In genomic region chr15:99054892-99055291, GRCh38 we compare ENCODE assay signal across 2 cellular contexts.
TF ChIP-seq lines count a peak whose summit lies in the region.

No MANE protein-coding gene starts in this region.

TF ChIP-seq in HepG2, 621 proteins besides CTCF, POLR2A, EP300 and RAD21:
- 0 out of 2 replicates have a peak, but pooled peaks have one; percentile 12 for TF ChIP-seq CEBPB (IDR thresholded peaks at IDR 0.05; ENCODE audit: borderline replicate concordance, low read depth, low read length)
- TF ChIP-seq MXD4 (CRISPR knock-in tag; IDR thresholded peaks at IDR 0.05) = no peak
- peak; percentile 32; the same call in 1 of the 2 replicates for TF ChIP-seq ATF7 (IDR thresholded peaks at IDR 0.05)
- TF ChIP-seq ATF7 (CRISPR knock-in tag; IDR thresholded peaks at IDR 0.05) = no peak

TF ChIP-seq in K562, 482 proteins besides CTCF, POLR2A, EP300 and RAD21:
- TF ChIP-seq, protein P1, sequence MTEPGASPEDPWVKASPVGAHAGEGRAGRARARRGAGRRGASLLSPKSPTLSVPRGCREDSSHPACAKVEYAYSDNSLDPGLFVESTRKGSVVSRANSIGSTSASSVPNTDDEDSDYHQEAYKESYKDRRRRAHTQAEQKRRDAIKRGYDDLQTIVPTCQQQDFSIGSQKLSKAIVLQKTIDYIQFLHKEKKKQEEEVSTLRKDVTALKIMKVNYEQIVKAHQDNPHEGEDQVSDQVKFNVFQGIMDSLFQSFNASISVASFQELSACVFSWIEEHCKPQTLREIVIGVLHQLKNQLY (CRISPR knock-in tag; conservative IDR thresholded peaks at IDR 0.05) = no peak
- no peak for TF ChIP-seq NR3C1 (CRISPR knock-in tag; IDR thresholded peaks at IDR 0.05)
- TF ChIP-seq ADNP (tag; IDR thresholded peaks at IDR 0.05) = no peak
- TF ChIP-seq TEAD1 (CRISPR knock-in tag; IDR thresholded peaks at IDR 0.05) = no peak
- no peak for TF ChIP-seq RFX5 (IDR thresholded peaks at IDR 0.05; ENCODE audit: low read depth, low read length)
- TF ChIP-seq TAL1 (IDR thresholded peaks at IDR 0.05) = no peak
- no peak for TF ChIP-seq SMAD1 (IDR thresholded peaks at IDR 0.05; ENCODE audit: low read depth, low read length, partially characterized antibody)
- TF ChIP-seq, protein P2, sequence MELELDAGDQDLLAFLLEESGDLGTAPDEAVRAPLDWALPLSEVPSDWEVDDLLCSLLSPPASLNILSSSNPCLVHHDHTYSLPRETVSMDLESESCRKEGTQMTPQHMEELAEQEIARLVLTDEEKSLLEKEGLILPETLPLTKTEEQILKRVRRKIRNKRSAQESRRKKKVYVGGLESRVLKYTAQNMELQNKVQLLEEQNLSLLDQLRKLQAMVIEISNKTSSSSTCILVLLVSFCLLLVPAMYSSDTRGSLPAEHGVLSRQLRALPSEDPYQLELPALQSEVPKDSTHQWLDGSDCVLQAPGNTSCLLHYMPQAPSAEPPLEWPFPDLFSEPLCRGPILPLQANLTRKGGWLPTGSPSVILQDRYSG (tag; conservative IDR thresholded peaks at IDR 0.05; ENCODE audit: low read depth) = no peak
- no peak for TF ChIP-seq ZNF512 (tag; IDR thresholded peaks at IDR 0.05)
- TF ChIP-seq CEBPG (CRISPR knock-in tag; IDR thresholded peaks at IDR 0.05) = no peak
- peak; percentile 25 to 70; a peak in 3 of 4 replicates for TF ChIP-seq CEBPG (tag; conservative IDR thresholded peaks at IDR 0.05 in 1 of 2, IDR thresholded peaks at IDR 0.05 in 1 of 2)
- TF ChIP-seq ELF1 (tag; IDR thresholded peaks at IDR 0.05) = no peak
- TF ChIP-seq, protein P3, sequence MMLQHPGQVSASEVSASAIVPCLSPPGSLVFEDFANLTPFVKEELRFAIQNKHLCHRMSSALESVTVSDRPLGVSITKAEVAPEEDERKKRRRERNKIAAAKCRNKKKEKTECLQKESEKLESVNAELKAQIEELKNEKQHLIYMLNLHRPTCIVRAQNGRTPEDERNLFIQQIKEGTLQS (IDR thresholded peaks at IDR 0.05) = peak; percentile 68
- TF ChIP-seq, protein P3 (CRISPR knock-in tag; conservative IDR thresholded peaks at IDR 0.05) = no peak
- peak; percentile 39; the same call in 1 of the 2 replicates for TF ChIP-seq CEBPB (tag; IDR thresholded peaks at IDR 0.05)
- no peak for TF ChIP-seq GTF2F1 (IDR thresholded peaks at IDR 0.05; ENCODE audit: low read depth, low read length)
- TF ChIP-seq, protein P4, sequence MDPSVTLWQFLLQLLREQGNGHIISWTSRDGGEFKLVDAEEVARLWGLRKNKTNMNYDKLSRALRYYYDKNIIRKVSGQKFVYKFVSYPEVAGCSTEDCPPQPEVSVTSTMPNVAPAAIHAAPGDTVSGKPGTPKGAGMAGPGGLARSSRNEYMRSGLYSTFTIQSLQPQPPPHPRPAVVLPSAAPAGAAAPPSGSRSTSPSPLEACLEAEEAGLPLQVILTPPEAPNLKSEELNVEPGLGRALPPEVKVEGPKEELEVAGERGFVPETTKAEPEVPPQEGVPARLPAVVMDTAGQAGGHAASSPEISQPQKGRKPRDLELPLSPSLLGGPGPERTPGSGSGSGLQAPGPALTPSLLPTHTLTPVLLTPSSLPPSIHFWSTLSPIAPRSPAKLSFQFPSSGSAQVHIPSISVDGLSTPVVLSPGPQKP (CRISPR knock-in tag; IDR thresholded peaks at IDR 0.05) = no peak
- no peak for TF ChIP-seq BHLHE40 (IDR thresholded peaks at IDR 0.05; ENCODE audit: low read length)
- TF ChIP-seq, protein P5, sequence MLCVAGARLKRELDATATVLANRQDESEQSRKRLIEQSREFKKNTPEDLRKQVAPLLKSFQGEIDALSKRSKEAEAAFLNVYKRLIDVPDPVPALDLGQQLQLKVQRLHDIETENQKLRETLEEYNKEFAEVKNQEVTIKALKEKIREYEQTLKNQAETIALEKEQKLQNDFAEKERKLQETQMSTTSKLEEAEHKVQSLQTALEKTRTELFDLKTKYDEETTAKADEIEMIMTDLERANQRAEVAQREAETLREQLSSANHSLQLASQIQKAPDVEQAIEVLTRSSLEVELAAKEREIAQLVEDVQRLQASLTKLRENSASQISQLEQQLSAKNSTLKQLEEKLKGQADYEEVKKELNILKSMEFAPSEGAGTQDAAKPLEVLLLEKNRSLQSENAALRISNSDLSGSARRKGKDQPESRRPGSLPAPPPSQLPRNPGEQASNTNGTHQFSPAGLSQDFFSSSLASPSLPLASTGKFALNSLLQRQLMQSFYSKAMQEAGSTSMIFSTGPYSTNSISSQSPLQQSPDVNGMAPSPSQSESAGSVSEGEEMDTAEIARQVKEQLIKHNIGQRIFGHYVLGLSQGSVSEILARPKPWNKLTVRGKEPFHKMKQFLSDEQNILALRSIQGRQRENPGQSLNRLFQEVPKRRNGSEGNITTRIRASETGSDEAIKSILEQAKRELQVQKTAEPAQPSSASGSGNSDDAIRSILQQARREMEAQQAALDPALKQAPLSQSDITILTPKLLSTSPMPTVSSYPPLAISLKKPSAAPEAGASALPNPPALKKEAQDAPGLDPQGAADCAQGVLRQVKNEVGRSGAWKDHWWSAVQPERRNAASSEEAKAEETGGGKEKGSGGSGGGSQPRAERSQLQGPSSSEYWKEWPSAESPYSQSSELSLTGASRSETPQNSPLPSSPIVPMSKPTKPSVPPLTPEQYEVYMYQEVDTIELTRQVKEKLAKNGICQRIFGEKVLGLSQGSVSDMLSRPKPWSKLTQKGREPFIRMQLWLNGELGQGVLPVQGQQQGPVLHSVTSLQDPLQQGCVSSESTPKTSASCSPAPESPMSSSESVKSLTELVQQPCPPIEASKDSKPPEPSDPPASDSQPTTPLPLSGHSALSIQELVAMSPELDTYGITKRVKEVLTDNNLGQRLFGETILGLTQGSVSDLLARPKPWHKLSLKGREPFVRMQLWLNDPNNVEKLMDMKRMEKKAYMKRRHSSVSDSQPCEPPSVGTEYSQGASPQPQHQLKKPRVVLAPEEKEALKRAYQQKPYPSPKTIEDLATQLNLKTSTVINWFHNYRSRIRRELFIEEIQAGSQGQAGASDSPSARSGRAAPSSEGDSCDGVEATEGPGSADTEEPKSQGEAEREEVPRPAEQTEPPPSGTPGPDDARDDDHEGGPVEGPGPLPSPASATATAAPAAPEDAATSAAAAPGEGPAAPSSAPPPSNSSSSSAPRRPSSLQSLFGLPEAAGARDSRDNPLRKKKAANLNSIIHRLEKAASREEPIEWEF (CRISPR knock-in tag; IDR thresholded peaks at IDR 0.05) = no peak
- TF ChIP-seq PHB2 (IDR thresholded peaks at IDR 0.05; ENCODE audit: low read depth) = no peak
- TF ChIP-seq EGR1 (conservative IDR thresholded peaks at IDR 0.05) = 0 out of 2 replicates have a peak, but pooled peaks have one; percentile 8
